1 cellular context compared by ENCODE assay signal in the genomic region with DNA sequence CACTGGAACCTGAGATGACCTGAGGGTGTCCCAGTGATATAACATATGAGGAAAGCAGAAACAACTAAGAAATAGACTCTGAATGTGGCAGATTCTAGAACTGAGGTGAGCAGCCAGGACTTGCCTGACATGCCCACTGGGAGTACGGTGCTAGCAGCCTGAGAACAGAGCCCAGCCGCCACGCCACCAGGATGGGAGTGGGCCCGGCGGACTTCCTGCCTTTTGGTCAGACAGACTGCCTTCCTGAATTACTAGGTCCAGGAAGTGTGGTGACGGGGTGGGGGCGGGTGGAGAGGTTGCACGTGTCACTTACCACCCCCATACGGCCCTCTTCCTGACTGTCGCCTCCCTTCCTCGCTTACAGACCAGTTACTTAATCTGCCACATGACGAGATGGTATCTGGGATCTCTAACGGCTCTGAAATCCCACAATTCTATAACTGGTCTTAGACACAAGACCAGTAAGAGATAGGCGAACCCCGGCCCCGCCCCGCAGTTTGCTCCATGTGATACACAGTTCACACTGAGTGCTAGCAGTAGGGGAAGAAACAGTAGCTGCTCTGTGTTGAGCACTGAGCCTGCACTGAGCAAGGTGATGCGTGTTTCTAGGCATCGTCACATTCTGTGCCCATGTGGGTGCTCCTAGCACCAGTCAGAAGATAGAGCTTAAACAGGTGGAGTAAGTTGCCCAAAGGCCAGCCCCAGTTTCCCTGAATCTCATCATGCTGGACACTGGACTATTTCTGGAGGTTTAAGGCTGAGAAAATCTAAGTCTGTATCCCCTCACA.
A peak's percentile ranks its signal among the peaks of the same experiment; 100 is the strongest.
TF ChIP-seq lines count a peak whose summit lies in the region.

No MANE protein-coding gene starts in this region.

TF ChIP-seq in HepG2, 621 proteins besides CTCF, POLR2A, EP300 and RAD21 (continued from another document and continues in another):
- TF ChIP-seq, protein P1, sequence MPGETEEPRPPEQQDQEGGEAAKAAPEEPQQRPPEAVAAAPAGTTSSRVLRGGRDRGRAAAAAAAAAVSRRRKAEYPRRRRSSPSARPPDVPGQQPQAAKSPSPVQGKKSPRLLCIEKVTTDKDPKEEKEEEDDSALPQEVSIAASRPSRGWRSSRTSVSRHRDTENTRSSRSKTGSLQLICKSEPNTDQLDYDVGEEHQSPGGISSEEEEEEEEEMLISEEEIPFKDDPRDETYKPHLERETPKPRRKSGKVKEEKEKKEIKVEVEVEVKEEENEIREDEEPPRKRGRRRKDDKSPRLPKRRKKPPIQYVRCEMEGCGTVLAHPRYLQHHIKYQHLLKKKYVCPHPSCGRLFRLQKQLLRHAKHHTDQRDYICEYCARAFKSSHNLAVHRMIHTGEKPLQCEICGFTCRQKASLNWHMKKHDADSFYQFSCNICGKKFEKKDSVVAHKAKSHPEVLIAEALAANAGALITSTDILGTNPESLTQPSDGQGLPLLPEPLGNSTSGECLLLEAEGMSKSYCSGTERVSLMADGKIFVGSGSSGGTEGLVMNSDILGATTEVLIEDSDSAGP (CRISPR knock-in tag; IDR thresholded peaks at IDR 0.05; ENCODE audit: borderline replicate concordance), result peak; percentile 54; the same call in 1 of the 2 replicates
- TF ChIP-seq GABPA (IDR thresholded peaks at IDR 0.05; ENCODE audit: low read depth, low read length), result no peak
- TF ChIP-seq GABPA (CRISPR knock-in tag; IDR thresholded peaks at IDR 0.05; ENCODE audit: low read depth), result peak; percentile 41; the same call in 1 of the 2 replicates
- peak; percentile 51 for TF ChIP-seq SALL1 (CRISPR knock-in tag; IDR thresholded peaks at IDR 0.05)
- TF ChIP-seq, protein P2, sequence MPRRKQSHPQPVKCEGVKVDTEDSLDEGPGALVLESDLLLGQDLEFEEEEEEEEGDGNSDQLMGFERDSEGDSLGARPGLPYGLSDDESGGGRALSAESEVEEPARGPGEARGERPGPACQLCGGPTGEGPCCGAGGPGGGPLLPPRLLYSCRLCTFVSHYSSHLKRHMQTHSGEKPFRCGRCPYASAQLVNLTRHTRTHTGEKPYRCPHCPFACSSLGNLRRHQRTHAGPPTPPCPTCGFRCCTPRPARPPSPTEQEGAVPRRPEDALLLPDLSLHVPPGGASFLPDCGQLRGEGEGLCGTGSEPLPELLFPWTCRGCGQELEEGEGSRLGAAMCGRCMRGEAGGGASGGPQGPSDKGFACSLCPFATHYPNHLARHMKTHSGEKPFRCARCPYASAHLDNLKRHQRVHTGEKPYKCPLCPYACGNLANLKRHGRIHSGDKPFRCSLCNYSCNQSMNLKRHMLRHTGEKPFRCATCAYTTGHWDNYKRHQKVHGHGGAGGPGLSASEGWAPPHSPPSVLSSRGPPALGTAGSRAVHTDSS (CRISPR knock-in tag; conservative IDR thresholded peaks at IDR 0.05), result no peak
- no peak for TF ChIP-seq ZNF510 (CRISPR knock-in tag; IDR thresholded peaks at IDR 0.05; ENCODE audit: low read depth)
- TF ChIP-seq, protein P3, sequence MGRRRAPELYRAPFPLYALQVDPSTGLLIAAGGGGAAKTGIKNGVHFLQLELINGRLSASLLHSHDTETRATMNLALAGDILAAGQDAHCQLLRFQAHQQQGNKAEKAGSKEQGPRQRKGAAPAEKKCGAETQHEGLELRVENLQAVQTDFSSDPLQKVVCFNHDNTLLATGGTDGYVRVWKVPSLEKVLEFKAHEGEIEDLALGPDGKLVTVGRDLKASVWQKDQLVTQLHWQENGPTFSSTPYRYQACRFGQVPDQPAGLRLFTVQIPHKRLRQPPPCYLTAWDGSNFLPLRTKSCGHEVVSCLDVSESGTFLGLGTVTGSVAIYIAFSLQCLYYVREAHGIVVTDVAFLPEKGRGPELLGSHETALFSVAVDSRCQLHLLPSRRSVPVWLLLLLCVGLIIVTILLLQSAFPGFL (CRISPR knock-in tag; IDR thresholded peaks at IDR 0.05), result no peak
- TF ChIP-seq, protein P4, sequence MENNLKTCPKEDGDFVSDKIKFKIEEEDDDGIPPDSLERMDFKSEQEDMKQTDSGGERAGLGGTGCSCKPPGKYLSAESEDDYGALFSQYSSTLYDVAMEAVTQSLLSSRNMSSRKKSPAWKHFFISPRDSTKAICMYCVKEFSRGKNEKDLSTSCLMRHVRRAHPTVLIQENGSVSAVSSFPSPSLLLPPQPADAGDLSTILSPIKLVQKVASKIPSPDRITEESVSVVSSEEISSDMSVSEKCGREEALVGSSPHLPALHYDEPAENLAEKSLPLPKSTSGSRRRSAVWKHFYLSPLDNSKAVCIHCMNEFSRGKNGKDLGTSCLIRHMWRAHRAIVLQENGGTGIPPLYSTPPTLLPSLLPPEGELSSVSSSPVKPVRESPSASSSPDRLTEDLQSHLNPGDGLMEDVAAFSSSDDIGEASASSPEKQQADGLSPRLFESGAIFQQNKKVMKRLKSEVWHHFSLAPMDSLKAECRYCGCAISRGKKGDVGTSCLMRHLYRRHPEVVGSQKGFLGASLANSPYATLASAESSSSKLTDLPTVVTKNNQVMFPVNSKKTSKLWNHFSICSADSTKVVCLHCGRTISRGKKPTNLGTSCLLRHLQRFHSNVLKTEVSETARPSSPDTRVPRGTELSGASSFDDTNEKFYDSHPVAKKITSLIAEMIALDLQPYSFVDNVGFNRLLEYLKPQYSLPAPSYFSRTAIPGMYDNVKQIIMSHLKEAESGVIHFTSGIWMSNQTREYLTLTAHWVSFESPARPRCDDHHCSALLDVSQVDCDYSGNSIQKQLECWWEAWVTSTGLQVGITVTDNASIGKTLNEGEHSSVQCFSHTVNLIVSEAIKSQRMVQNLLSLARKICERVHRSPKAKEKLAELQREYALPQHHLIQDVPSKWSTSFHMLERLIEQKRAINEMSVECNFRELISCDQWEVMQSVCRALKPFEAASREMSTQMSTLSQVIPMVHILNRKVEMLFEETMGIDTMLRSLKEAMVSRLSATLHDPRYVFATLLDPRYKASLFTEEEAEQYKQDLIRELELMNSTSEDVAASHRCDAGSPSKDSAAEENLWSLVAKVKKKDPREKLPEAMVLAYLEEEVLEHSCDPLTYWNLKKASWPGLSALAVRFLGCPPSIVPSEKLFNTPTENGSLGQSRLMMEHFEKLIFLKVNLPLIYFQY (CRISPR knock-in tag; IDR thresholded peaks at IDR 0.05; ENCODE audit: borderline replicate concordance), result 0 out of 2 replicates have a peak, but pooled peaks have one; percentile 12
- TF ChIP-seq, protein P5, sequence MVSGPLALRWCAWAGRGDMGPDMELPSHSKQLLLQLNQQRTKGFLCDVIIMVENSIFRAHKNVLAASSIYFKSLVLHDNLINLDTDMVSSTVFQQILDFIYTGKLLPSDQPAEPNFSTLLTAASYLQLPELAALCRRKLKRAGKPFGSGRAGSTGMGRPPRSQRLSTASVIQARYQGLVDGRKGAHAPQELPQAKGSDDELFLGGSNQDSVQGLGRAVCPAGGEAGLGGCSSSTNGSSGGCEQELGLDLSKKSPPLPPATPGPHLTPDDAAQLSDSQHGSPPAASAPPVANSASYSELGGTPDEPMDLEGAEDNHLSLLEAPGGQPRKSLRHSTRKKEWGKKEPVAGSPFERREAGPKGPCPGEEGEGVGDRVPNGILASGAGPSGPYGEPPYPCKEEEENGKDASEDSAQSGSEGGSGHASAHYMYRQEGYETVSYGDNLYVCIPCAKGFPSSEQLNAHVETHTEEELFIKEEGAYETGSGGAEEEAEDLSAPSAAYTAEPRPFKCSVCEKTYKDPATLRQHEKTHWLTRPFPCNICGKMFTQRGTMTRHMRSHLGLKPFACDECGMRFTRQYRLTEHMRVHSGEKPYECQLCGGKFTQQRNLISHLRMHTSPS (CRISPR knock-in tag; IDR thresholded peaks at IDR 0.05; ENCODE audit: low read depth), result no peak
- no peak for TF ChIP-seq ZNF350 (CRISPR knock-in tag; IDR thresholded peaks at IDR 0.05; ENCODE audit: borderline replicate concordance, low read depth)
- TF ChIP-seq, protein P6, sequence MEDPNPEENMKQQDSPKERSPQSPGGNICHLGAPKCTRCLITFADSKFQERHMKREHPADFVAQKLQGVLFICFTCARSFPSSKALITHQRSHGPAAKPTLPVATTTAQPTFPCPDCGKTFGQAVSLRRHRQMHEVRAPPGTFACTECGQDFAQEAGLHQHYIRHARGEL (CRISPR knock-in tag; IDR thresholded peaks at IDR 0.05), result no peak
- no peak for TF ChIP-seq NPAS2 (CRISPR knock-in tag; IDR thresholded peaks at IDR 0.05; ENCODE audit: borderline replicate concordance)
- no peak for TF ChIP-seq FLYWCH1 (CRISPR knock-in tag; IDR thresholded peaks at IDR 0.05)
- TF ChIP-seq ZNF709 (CRISPR knock-in tag; IDR thresholded peaks at IDR 0.05), result no peak
- no peak for TF ChIP-seq PHB2 (IDR thresholded peaks at IDR 0.05; ENCODE audit: partially characterized antibody)
- no peak for TF ChIP-seq HNRNPH1 (optimal IDR thresholded peaks at IDR 0.05; ENCODE audit: low read depth, low read length)
- TF ChIP-seq ZNF652 (CRISPR knock-in tag; IDR thresholded peaks at IDR 0.05; ENCODE audit: borderline replicate concordance, low read depth), result no peak
- TF ChIP-seq ELF3 (CRISPR knock-in tag; IDR thresholded peaks at IDR 0.05), result 0 out of 2 replicates have a peak, but pooled peaks have one; percentile 34
- no peak for TF ChIP-seq WIZ (CRISPR knock-in tag; IDR thresholded peaks at IDR 0.05)
- TF ChIP-seq, protein P7, sequence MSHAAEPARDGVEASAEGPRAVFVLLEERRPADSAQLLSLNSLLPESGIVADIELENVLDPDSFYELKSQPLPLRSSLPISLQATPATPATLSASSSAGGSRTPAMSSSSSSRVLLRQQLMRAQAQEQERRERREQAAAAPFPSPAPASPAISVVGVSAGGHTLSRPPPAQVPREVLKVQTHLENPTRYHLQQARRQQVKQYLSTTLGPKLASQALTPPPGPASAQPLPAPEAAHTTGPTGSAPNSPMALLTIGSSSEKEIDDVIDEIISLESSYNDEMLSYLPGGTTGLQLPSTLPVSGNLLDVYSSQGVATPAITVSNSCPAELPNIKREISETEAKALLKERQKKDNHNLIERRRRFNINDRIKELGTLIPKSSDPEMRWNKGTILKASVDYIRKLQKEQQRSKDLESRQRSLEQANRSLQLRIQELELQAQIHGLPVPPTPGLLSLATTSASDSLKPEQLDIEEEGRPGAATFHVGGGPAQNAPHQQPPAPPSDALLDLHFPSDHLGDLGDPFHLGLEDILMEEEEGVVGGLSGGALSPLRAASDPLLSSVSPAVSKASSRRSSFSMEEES (CRISPR knock-in tag; IDR thresholded peaks at IDR 0.05), result 0 out of 2 replicates have a peak, but pooled peaks have one; percentile 19
- TF ChIP-seq SAP130 (CRISPR knock-in tag; IDR thresholded peaks at IDR 0.05; ENCODE audit: low read depth), result peak; percentile 52
- TF ChIP-seq KMT2A (CRISPR knock-in tag; IDR thresholded peaks at IDR 0.05), result no peak
- TF ChIP-seq CHCHD3 (CRISPR knock-in tag; IDR thresholded peaks at IDR 0.05), result no peak
- no peak for TF ChIP-seq ZNF782 (CRISPR knock-in tag; IDR thresholded peaks at IDR 0.05; ENCODE audit: borderline replicate concordance)
- TF ChIP-seq, protein P8, sequence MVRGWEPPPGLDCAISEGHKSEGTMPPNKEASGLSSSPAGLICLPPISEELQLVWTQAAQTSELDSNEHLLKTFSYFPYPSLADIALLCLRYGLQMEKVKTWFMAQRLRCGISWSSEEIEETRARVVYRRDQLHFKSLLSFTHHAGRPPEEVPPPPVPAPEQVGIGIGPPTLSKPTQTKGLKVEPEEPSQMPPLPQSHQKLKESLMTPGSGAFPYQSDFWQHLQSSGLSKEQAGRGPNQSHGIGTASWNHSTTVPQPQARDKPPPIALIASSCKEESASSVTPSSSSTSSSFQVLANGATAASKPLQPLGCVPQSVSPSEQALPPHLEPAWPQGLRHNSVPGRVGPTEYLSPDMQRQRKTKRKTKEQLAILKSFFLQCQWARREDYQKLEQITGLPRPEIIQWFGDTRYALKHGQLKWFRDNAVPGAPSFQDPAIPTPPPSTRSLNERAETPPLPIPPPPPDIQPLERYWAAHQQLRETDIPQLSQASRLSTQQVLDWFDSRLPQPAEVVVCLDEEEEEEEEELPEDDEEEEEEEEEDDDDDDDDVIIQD (CRISPR knock-in tag; IDR thresholded peaks at IDR 0.05; ENCODE audit: low read depth), result 0 out of 2 replicates have a peak, but pooled peaks have one; percentile 29
- TF ChIP-seq, protein P9, sequence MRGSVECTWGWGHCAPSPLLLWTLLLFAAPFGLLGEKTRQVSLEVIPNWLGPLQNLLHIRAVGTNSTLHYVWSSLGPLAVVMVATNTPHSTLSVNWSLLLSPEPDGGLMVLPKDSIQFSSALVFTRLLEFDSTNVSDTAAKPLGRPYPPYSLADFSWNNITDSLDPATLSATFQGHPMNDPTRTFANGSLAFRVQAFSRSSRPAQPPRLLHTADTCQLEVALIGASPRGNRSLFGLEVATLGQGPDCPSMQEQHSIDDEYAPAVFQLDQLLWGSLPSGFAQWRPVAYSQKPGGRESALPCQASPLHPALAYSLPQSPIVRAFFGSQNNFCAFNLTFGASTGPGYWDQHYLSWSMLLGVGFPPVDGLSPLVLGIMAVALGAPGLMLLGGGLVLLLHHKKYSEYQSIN (CRISPR knock-in tag; IDR thresholded peaks at IDR 0.05; ENCODE audit: borderline replicate concordance), result no peak
- TF ChIP-seq, protein P10, sequence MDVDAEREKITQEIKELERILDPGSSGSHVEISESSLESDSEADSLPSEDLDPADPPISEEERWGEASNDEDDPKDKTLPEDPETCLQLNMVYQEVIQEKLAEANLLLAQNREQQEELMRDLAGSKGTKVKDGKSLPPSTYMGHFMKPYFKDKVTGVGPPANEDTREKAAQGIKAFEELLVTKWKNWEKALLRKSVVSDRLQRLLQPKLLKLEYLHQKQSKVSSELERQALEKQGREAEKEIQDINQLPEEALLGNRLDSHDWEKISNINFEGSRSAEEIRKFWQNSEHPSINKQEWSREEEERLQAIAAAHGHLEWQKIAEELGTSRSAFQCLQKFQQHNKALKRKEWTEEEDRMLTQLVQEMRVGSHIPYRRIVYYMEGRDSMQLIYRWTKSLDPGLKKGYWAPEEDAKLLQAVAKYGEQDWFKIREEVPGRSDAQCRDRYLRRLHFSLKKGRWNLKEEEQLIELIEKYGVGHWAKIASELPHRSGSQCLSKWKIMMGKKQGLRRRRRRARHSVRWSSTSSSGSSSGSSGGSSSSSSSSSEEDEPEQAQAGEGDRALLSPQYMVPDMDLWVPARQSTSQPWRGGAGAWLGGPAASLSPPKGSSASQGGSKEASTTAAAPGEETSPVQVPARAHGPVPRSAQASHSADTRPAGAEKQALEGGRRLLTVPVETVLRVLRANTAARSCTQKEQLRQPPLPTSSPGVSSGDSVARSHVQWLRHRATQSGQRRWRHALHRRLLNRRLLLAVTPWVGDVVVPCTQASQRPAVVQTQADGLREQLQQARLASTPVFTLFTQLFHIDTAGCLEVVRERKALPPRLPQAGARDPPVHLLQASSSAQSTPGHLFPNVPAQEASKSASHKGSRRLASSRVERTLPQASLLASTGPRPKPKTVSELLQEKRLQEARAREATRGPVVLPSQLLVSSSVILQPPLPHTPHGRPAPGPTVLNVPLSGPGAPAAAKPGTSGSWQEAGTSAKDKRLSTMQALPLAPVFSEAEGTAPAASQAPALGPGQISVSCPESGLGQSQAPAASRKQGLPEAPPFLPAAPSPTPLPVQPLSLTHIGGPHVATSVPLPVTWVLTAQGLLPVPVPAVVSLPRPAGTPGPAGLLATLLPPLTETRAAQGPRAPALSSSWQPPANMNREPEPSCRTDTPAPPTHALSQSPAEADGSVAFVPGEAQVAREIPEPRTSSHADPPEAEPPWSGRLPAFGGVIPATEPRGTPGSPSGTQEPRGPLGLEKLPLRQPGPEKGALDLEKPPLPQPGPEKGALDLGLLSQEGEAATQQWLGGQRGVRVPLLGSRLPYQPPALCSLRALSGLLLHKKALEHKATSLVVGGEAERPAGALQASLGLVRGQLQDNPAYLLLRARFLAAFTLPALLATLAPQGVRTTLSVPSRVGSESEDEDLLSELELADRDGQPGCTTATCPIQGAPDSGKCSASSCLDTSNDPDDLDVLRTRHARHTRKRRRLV (CRISPR knock-in tag; IDR thresholded peaks at IDR 0.05), result no peak
- TF ChIP-seq ZFYVE20 (CRISPR knock-in tag; IDR thresholded peaks at IDR 0.05; ENCODE audit: borderline replicate concordance, low read depth), result no peak
